ENCODE assay signal across 37 cellular contexts in the genomic region with DNA sequence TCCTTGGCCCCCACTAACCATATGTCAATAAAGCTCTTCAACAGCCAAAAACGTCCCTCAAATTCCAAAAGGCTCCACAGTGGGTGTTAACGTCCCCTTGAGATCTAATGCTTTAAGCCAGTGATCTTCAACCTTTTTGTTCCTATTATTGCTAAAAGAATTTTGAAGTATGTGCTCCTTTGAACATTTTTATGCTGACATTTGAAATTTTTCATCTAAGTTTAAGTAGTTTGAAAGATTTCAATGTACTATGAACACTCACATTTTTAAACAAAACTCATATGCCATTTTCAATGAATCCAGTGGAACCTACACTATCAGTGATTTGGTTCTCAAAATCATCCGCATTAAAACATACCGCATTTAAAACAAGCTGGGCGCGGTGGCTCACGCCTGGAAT.
"Had no signal": no experiment of that assay in that cellular context is flagged by ENCODE, and none has a peak within 500 bp of the region (broad histone marks: within the 10 kb centered on the region; RNA-seq: fewer than 3 reads in every experiment).

No MANE protein-coding gene starts in this region.

- H3K4me1 Mint-ChIP-seq: activated B cell treated with CpG ODN at 0.5 μM for 24 hours; activated T-helper 17 cell treated with anti-CD3 and anti-CD28 coated beads, Interleukin-2, amount 50 U/mL, for 72 hours had no signal

- H3K9me3 ChIP-seq: adrenal gland had no signal

- H3K4me1 ChIP-seq: breast epithelium had no signal

- H3K4me3 Mint-ChIP-seq: activated B cell treated with CpG ODN at 0.5 μM for 24 hours; activated CD4-positive, alpha-beta memory T cell treated with anti-CD3 and anti-CD28 coated beads for 36 hours; activated CD4-positive, alpha-beta T cell treated with anti-CD3 and anti-CD28 coated beads, Interleukin-2, amount 10 ng/mL, durations not matched to agents 24 days and 14 days; activated CD8-positive, alpha-beta T cell treated with anti-CD3 and anti-CD28 coated beads for 36 hours; activated naive CD4-positive, alpha-beta T cell treated with anti-CD3 and anti-CD28 coated beads for 36 hours; activated naive CD8-positive, alpha-beta T cell treated with anti-CD3 and anti-CD28 coated beads for 36 hours; activated T-cell treated with anti-CD3 and anti-CD28 coated beads, Interleukin-2, amount 50 U/mL, for 4 hours; activated T-cell treated with anti-CD3 and anti-CD28 coated beads, Interleukin-2, amount 50 U/mL, for 72 hours; activated T-helper 1 cell treated with anti-CD3 and anti-CD28 coated beads, Interleukin-12 subunit alpha, Interleukin-12 subunit beta, Interleukin-2, Interleukin-4 antibody, amounts not matched to agents 30 ng/mL and 10 ng/mL and 1 ng/mL, durations not matched to agents 14 hours and 24 hours and 36 hours; activated T-helper 17 cell treated with anti-CD3 and anti-CD28 coated beads, Interleukin-2, amount 50 U/mL, for 72 hours; T-helper 1 cell treated with Interleukin-12 subunit alpha and Interleukin-12 subunit beta and Interleukin-4 antibody, amounts not matched to agents 30 μg/mL and 1 μg/mL, for 36 hours had no signal

- H3K27ac ChIP-seq: body of pancreas, brain microvascular endothelial cell, breast epithelium, VCaP had no signal

- H3K9me3 Mint-ChIP-seq: activated T-cell treated with anti-CD3 and anti-CD28 coated beads, Interleukin-2, amount 50 U/mL, for 4 hours; activated T-helper 17 cell treated with anti-CD3 and anti-CD28 coated beads, Interleukin-2, amount 50 U/mL, for 72 hours had no signal

- H3K36me3 ChIP-seq: adrenal gland, brain microvascular endothelial cell, breast epithelium had no signal

- ATAC-seq: activated CD8-positive, alpha-beta T cell treated with anti-CD3 and anti-CD28 coated beads for 36 hours; activated T-cell treated with anti-CD3 and anti-CD28 coated beads, Interleukin-2, amount 50 U/mL, for 4 hours; activated T-cell treated with anti-CD3 and anti-CD28 coated beads, Interleukin-2, amount 50 U/mL, for 72 hours; activated T-helper 17 cell treated with anti-CD3 and anti-CD28 coated beads, Interleukin-2, amount 50 U/mL, for 72 hours; body of pancreas had no signal

- FAIRE-seq: astrocyte, TTC549 had no signal

- H3K27me3 ChIP-seq: adrenal gland, body of pancreas, brain microvascular endothelial cell, breast epithelium had no signal

- H3K4me3 ChIP-seq: adrenal gland, body of pancreas, breast epithelium had no signal

- H3K27me3 Mint-ChIP-seq: activated B cell treated with CpG ODN at 0.5 μM for 24 hours; activated CD4-positive, alpha-beta memory T cell treated with anti-CD3 and anti-CD28 coated beads for 36 hours; activated CD4-positive, alpha-beta T cell treated with anti-CD3 and anti-CD28 coated beads, Interleukin-2, amount 10 ng/mL, durations not matched to agents 24 days and 14 days; activated CD8-positive, alpha-beta T cell treated with anti-CD3 and anti-CD28 coated beads for 36 hours; activated naive CD8-positive, alpha-beta T cell treated with anti-CD3 and anti-CD28 coated beads for 36 hours; activated T-helper 17 cell treated with anti-CD3 and anti-CD28 coated beads, Interleukin-2, amount 50 U/mL, for 72 hours had no signal

- H3K27ac Mint-ChIP-seq: activated B cell treated with CpG ODN at 0.5 μM for 24 hours; activated CD4-positive, alpha-beta memory T cell treated with anti-CD3 and anti-CD28 coated beads for 36 hours; activated CD8-positive, alpha-beta T cell treated with anti-CD3 and anti-CD28 coated beads for 36 hours; activated naive CD4-positive, alpha-beta T cell treated with anti-CD3 and anti-CD28 coated beads for 36 hours; activated naive CD4-positive, alpha-beta T cell treated with anti-CD3 and anti-CD28 coated beads, Interleukin-2, amount 50 U/mL, for 72 hours; activated naive CD8-positive, alpha-beta T cell treated with anti-CD3 and anti-CD28 coated beads for 36 hours; activated T-cell treated with anti-CD3 and anti-CD28 coated beads, Interleukin-2, amount 50 U/mL, for 72 hours; activated T-helper 1 cell treated with anti-CD3 and anti-CD28 coated beads, Interleukin-12 subunit alpha, Interleukin-12 subunit beta, Interleukin-2, Interleukin-4 antibody, amounts not matched to agents 30 ng/mL and 10 ng/mL and 1 ng/mL, durations not matched to agents 14 hours and 24 hours and 36 hours; activated T-helper 17 cell treated with anti-CD3 and anti-CD28 coated beads, Interleukin-2, amount 50 U/mL, for 72 hours; T-helper 1 cell treated with Interleukin-12 subunit alpha and Interleukin-12 subunit beta and Interleukin-4 antibody, amounts not matched to agents 30 μg/mL and 1 μg/mL, for 36 hours; T-helper 2 cell treated with Interferon-gamma antibody and Interleukin-4, amounts not matched to agents 5 μg/mL and 100 μg/mL, for 36 hours had no signal

- DNase-seq: activated B cell treated with CpG ODN at 0.5 μM for 24 hours; activated CD4-positive, alpha-beta memory T cell treated with anti-CD3 and anti-CD28 coated beads for 36 hours; activated CD4-positive, alpha-beta T cell treated with anti-CD3 and anti-CD28 coated beads for 4 hours; activated CD4-positive, alpha-beta T cell treated with anti-CD3 and anti-CD28 coated beads, Interleukin-2, amount 10 ng/mL, durations not matched to agents 24 days and 14 days; activated CD4-positive, alpha-beta T cell treated with anti-CD3 and anti-CD28 coated beads, Interleukin-2, amount 50 U/mL, for 1 hour; activated CD4-positive, alpha-beta T cell treated with anti-CD3 and anti-CD28 coated beads, Interleukin-2, amount 50 U/mL, for 4 hours; activated CD4-positive, CD25-positive, alpha-beta regulatory T cell treated with anti-CD3 and anti-CD28 coated beads, Interleukin-2, amount 50 U/mL, for 72 hours; activated CD8-positive, alpha-beta memory T cell treated with anti-CD3 and anti-CD28 coated beads, Interleukin-2, amount 50 U/mL, for 4 hours; activated CD8-positive, alpha-beta T cell treated with anti-CD3 and anti-CD28 coated beads for 36 hours; activated effector memory CD4-positive, alpha-beta T cell treated with anti-CD3 and anti-CD28 coated beads, Interleukin-2, amount 50 U/mL, for 16 hours; activated gamma-delta T cell treated with Interleukin-2 at 50 U/mL for 16 hours; activated naive CD4-positive, alpha-beta T cell; activated naive CD4-positive, alpha-beta T cell treated with anti-CD3 and anti-CD28 coated beads for 36 hours; activated naive CD4-positive, alpha-beta T cell treated with anti-CD3 and anti-CD28 coated beads, Interleukin-2, amount 50 U/mL, for 16 hours; activated naive CD8-positive, alpha-beta T cell treated with anti-CD3 and anti-CD28 coated beads for 36 hours; activated T-cell treated with anti-CD3 and anti-CD28 coated beads for 4 hours; activated T-cell treated with anti-CD3 and anti-CD28 coated beads, Interleukin-2, amount 50 U/mL, for 1 hour; activated T-cell treated with anti-CD3 and anti-CD28 coated beads, Interleukin-2, amount 50 U/mL, for 4 hours; activated T-cell treated with anti-CD3 and anti-CD28 coated beads, Interleukin-2, amount 50 U/mL, for 72 hours; amniotic stem cell; aorta; brain microvascular endothelial cell; central memory CD4-positive, alpha-beta T cell; T-helper 1 cell; T-helper 2 cell; T-helper 9 cell had no signal
